ENCODE assay signal across 7 cellular contexts in genomic region chr11:48055292-48056132, GRCh38.
DNase-seq lines count a peak whose midpoint lies in the region; ATAC-seq and TF ChIP-seq lines count a peak whose summit lies in the region.

No MANE protein-coding gene starts in this region.

- H3K9me2 ChIP-seq in PC-9 (ENCODE audit: insufficient read depth): no peaks in the 10 kb centered on the region

- no peaks in the 10 kb centered on the region for H3K9me3 Mint-ChIP-seq in memory B cell

- H3K36me3 ChIP-seq in PC-9 (ENCODE audit: low read depth) (no peaks in the 10 kb centered on the region; the same call in 1 of the 2 replicates), suprapubic skin (no peaks in the 10 kb centered on the region)

- no peak overlapping the region for H2AFZ ChIP-seq in PC-9

- peak overlapping the region; percentile 80 for H3K4me2 ChIP-seq in PC-9

- POLR2A ChIA-PET in PC-9 (lab: Charles Lee; ENCODE audit: unreplicated experiment): interaction anchor here (0.6 to 1.1 kb wide), 9 partner anchors 15 to 1191 kb away, joined by 3 to 5 read pairs (median 4); no protein-coding TSS in a partner anchor

- no peaks in the 10 kb centered on the region for H3K27me3 Mint-ChIP-seq in memory B cell

- TF ChIP-seq EP300 in suprapubic skin (IDR thresholded peaks at IDR 0.05): no peak

- H3K27me3 ChIP-seq in PC-9 (ENCODE audit: insufficient read depth, low read depth) (no peaks in the 10 kb centered on the region), suprapubic skin (no peaks in the 10 kb centered on the region)

- peak; percentile 84 for ATAC-seq in memory B cell (ENCODE audit: low read depth)

- intact Hi-C loops in PC-9 (cut with micrococcal nuclease; ENCODE audit: unreplicated experiment): no loop called here

- 74% methylated on average over 12 of the region's 12 CpGs for WGBS in suprapubic skin

- H3K27ac ChIP-seq in PC-9: peak overlapping the region; percentile 96
- peak overlapping the region; percentile 30 for H3K27ac ChIP-seq in suprapubic skin

- peaks cover 5% of the 10 kb centered on the region for H3K36me3 Mint-ChIP-seq in memory B cell

- H3K4me3 ChIP-seq in PC-9: peak overlapping the region; percentile 46; the same call in 1 of the 2 replicates
- H3K4me3 ChIP-seq in suprapubic skin: no peak overlapping the region

- BruUV-seq in PC-9 (replicated peaks; lab: Mats Ljungman, UMichigan): TSS peak; percentile 72

- CTCF ChIA-PET in PC-9 (lab: Charles Lee): interaction anchor here (0.6 to 1.2 kb wide), 4 partner anchors 9 to 92 kb away, joined by 3 to 4 read pairs (median 4); no protein-coding TSS in a partner anchor

- TF ChIP-seq CTCF in PC-9 (conservative IDR thresholded peaks at IDR 0.05) (no peak), suprapubic skin (IDR thresholded peaks at IDR 0.05) (no peak)

- H3K79me2 ChIP-seq in PC-9 (ENCODE audit: low read depth): peaks cover 80% of the 10 kb centered on the region

- peak overlapping the region; percentile 41 for H3K4me3 Mint-ChIP-seq in memory B cell

- H3K4me1 ChIP-seq in PC-9 (replicated peaks; ENCODE audit: insufficient read depth) (peaks cover 91% of the 10 kb centered on the region), suprapubic skin (peaks cover 21% of the 10 kb centered on the region)

- no peaks in the 10 kb centered on the region for H3K9me3 ChIP-seq in PC-9 (ENCODE audit: insufficient read depth, low read depth)
- no peaks in the 10 kb centered on the region for H3K9me3 ChIP-seq in suprapubic skin

- H3F3A ChIP-seq in PC-9 (ENCODE audit: insufficient read depth, low read depth): peaks cover 78% of the 10 kb centered on the region

- DNase-seq in H4 (ENCODE audit: low spot score) (peak; percentile 82), PC-9 (peak; percentile 81 to 100), memory B cell (ENCODE audit: low spot score in 2 of 2) (peak in 1 of 2 donors; percentile 9), suprapubic skin (ENCODE audit: low spot score in 2 of 2) (no peak), NCI-H446 (lab: John Stamatoyannopoulos, UW) (no peak), NCI-H524 treated with DMSO at 0.1 percent for 48 hours (lab: John Stamatoyannopoulos, UW) (no peak)
- peak; percentile 30 for DNase-seq in activated gamma-delta T cell treated with anti-CD3 and anti-CD28 coated beads, Interleukin-2, amount 50 U/mL, for 16 hours (ENCODE audit: low read depth)

- H4K20me1 ChIP-seq in PC-9 (ENCODE audit: insufficient read depth): no peaks in the 10 kb centered on the region

- peak overlapping the region; percentile 9 for H3K27ac Mint-ChIP-seq in memory B cell

- TF ChIP-seq POLR2A in suprapubic skin (IDR thresholded peaks at IDR 0.05): no peak

- peaks cover 53% of the 10 kb centered on the region for H3K4me1 Mint-ChIP-seq in memory B cell

Comparison
In these comparisons a context has a peak if more than half of its experiments do, and no peak if none do; other contexts are left out.
1. DNase-seq: peak in H4 (single experiment), PC-9 (2 of 2) and activated gamma-delta T cell treated with anti-CD3 and anti-CD28 coated beads, Interleukin-2, amount 50 U/mL, for 16 hours (single experiment); none in suprapubic skin (0 of 2), NCI-H446 (0 of 2) and NCI-H524 treated with DMSO at 0.1 percent for 48 hours (single experiment).